Comparison of ENCODE assay signal across 17 cellular contexts in the genomic region with DNA sequence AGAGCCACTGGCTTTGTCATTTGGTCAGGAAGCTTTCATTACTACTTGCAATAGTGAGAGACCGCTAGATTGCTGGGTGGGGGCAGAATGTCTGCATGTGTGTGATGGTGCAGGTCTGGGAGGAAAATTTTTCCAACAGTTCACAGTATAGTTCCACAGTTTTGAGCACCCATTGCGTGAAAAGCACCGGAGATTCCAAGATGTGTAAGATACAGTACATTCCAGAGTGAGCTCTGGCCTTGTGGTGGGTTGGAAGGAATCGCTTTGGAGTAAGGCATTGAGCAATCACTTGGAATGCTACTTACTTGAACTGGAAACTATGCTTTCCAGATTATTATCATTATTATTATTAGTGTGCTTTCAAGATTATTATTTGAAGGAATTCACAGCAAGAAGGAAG. TPM values are rescaled to one million over a fixed set of nuclear protein-coding genes. Genes with fewer than 3 reads are reported as not detected.
A peak's percentile ranks its signal among the peaks of the same experiment; 100 is the strongest.
DNase-seq lines count a peak whose midpoint lies in the region; ATAC-seq and TF ChIP-seq lines count a peak whose summit lies in the region.
"Had no signal": no experiment of that assay in that cellular context is flagged by ENCODE, and none has a peak within 500 bp of the region (broad histone marks: within the 10 kb centered on the region; RNA-seq: fewer than 3 reads in every experiment).

No MANE protein-coding gene starts in this region.

- H4K5ac ChIP-seq in IMR-90 (ENCODE audit: low read depth, low read length) = peak overlapping the region; percentile 60; the same call in 1 of the 2 replicates

- BruUV-seq in IMR-90 (replicated peaks; lab: Mats Ljungman, UMichigan) = no TSS peak

- TF ChIP-seq RAD21 in IMR-90 (IDR thresholded peaks at IDR 0.05; ENCODE audit: low read length) = no peak

- H3K36me3 ChIP-seq in IMR-90 (ENCODE audit: control insufficient read depth, insufficient read depth, low read length) = no peaks in the 10 kb centered on the region
- H3K36me3 ChIP-seq: ascending aorta, gastrocnemius medialis, upper lobe of left lung had no signal

- peak overlapping the region; percentile 97 for H2BK120ac ChIP-seq in IMR-90 (ENCODE audit: low read depth, low read length)

- no peak for TF ChIP-seq POLR2A in IMR-90 (IDR thresholded peaks at IDR 0.05; ENCODE audit: low read depth, low read length)

- peak overlapping the region; percentile 96 for H2AK5ac ChIP-seq in IMR-90 (ENCODE audit: low read depth, low read length)

- in situ Hi-C loops in IMR-90 (cut with MboI; ENCODE audit: low sequenced_read_pairs) = no loop called here

- H2AK9ac ChIP-seq in IMR-90 (replicated peaks; ENCODE audit: low read depth, low read length, poor library complexity) = peak overlapping the region; percentile 75

- intact Hi-C loops in IMR-90 (cut with micrococcal nuclease) = no loop called here

- ATAC-seq in IMR-90 (ENCODE audit: low read depth) (peak; percentile 84), HG03025 (IDR thresholded peaks at IDR 0.05; ENCODE audit: low FRiP score, unreplicated experiment) (no peak), HG02759 (IDR thresholded peaks at IDR 0.05; ENCODE audit: unreplicated experiment) (no peak), HG03135 (IDR thresholded peaks at IDR 0.05; ENCODE audit: unreplicated experiment) (no peak)
- ATAC-seq: gastrocnemius medialis, Panc1 had no signal

- peak overlapping the region; percentile 94 for H3K4ac ChIP-seq in IMR-90 (ENCODE audit: low read depth, low read length)

- no peaks in the 10 kb centered on the region for H3K27me3 ChIP-seq in IMR-90 (ENCODE audit: control insufficient read depth, insufficient read depth, low read length)
- H3K27me3 ChIP-seq: ascending aorta, gastrocnemius medialis, upper lobe of left lung had no signal

- dilution Hi-C loops in IMR-90 (cut with HindIII; ENCODE audit: low sequenced_read_pairs, unreplicated experiment) = no loop called here

- CTCF ChIA-PET in IMR-90 (lab: Yijun Ruan, JAX) = no interaction called here

- POLR2A ChIA-PET in IMR-90 (lab: Charles Lee; ENCODE audit: unreplicated experiment) = no interaction called here

- H3K23ac ChIP-seq in IMR-90 (ENCODE audit: low read depth, low read length) = peak overlapping the region; percentile 93

- WGBS in IMR-90 (ENCODE audit: extremely low coverage in 2 of 2, insufficient read length in 1 of 2), 2 experiments = no CpG with 5 or more reads among the region's 4 CpGs

- no peak overlapping the region for H3K4me3 ChIP-seq in IMR-90 (ENCODE audit: insufficient read depth, low read depth, low read length)
- H3K4me3 ChIP-seq: ascending aorta, gastrocnemius medialis, upper lobe of left lung had no signal

- peak overlapping the region; percentile 99 for H2BK5ac ChIP-seq in IMR-90 (ENCODE audit: low read depth, low read length, poor library complexity, severe bottlenecking)

- H3K9ac ChIP-seq in IMR-90 (ENCODE audit: low read depth, low read length) = peak overlapping the region; percentile 51; the same call in 1 of the 2 replicates
- H3K9ac ChIP-seq: KMS-11 had no signal

- H3K14ac ChIP-seq in IMR-90 (replicated peaks; ENCODE audit: low read depth, low read length) = peak overlapping the region; percentile 92

- H3K9me3 ChIP-seq in IMR-90 (ENCODE audit: control insufficient read depth, insufficient read depth, low read length) = no peaks in the 10 kb centered on the region
- H3K9me3 ChIP-seq: ascending aorta, gastrocnemius medialis, upper lobe of left lung had no signal

- H3K27ac ChIP-seq in IMR-90 (ENCODE audit: insufficient read depth, low read length) = peak overlapping the region; percentile 81
- H3K27ac ChIP-seq: ascending aorta, C4-2B, gastrocnemius medialis, KMS-11, upper lobe of left lung had no signal

- H4K20me1 ChIP-seq in IMR-90 (ENCODE audit: insufficient read depth, low read length) = no peaks in the 10 kb centered on the region

- H4K91ac ChIP-seq in IMR-90 (ENCODE audit: insufficient read depth, low read depth, low read length) = peak overlapping the region; percentile 88

- peak overlapping the region; percentile 57 to 96; a peak in 2 of 4 replicates for H4K8ac ChIP-seq in IMR-90 (ENCODE audit: low read depth in 2 of 2, low read length in 2 of 2)

- DNase-seq in AG20443 (ENCODE audit: low spot score) (peak; percentile 69), IMR-90 (peak; percentile 89), dedifferentiated amniotic fluid mesenchymal stem cell (ENCODE audit: extremely low spot score) (peak; percentile 85), non-pigmented ciliary epithelial cell (ENCODE audit: low read depth) (peak; percentile 92), NCI-H82 (lab: John Stamatoyannopoulos, UW) (no peak)
- DNase-seq: activated CD4-positive, alpha-beta T cell treated with anti-CD3 and anti-CD28 coated beads for 48 hours; gastrocnemius medialis; NCI-H1436 treated with DMSO at 0.1 percent for 48 hours; stimulated activated CD4-positive, alpha-beta T cell treated with anti-CD3 and anti-CD28 coated beads, Interleukin-2, amount 100 ng/mL, for 48 hours; upper lobe of left lung had no signal

- peak overlapping the region; percentile 97 for H2BK20ac ChIP-seq in IMR-90 (ENCODE audit: low read depth, low read length)

- H3K4me2 ChIP-seq in IMR-90 (ENCODE audit: low read depth, low read length) = peak overlapping the region; percentile 51
- H3K4me2 ChIP-seq: KMS-11 had no signal

- peaks cover 6% of the 10 kb centered on the region for H3K9me1 ChIP-seq in IMR-90 (ENCODE audit: insufficient read depth, low read length)

- H3K56ac ChIP-seq in IMR-90 (ENCODE audit: extremely low read depth, insufficient read depth, low read length) = peak overlapping the region; percentile 84

- H2BK15ac ChIP-seq in IMR-90 (ENCODE audit: low read depth, low read length) = peak overlapping the region; percentile 83; the same call in 2 of the 3 replicates

- peak overlapping the region; percentile 84; the same call in 1 of the 2 replicates for H3K18ac ChIP-seq in IMR-90 (ENCODE audit: low read depth, low read length)

- peaks cover 8 to 42% of the 10 kb centered on the region in 2 experiments for H3K79me1 ChIP-seq in IMR-90 (ENCODE audit: low read depth in 1 of 2, low read length in 2 of 2)

- peaks cover 15% of the 10 kb centered on the region for H3K4me1 ChIP-seq in IMR-90 (ENCODE audit: control insufficient read depth, insufficient read depth, low read length)
- H3K4me1 ChIP-seq: gastrocnemius medialis, upper lobe of left lung had no signal

- peak overlapping the region; percentile 73 for H2AFZ ChIP-seq in IMR-90 (replicated peaks; ENCODE audit: low read length, poor library complexity)

- no peak for TF ChIP-seq CTCF in IMR-90 (conservative IDR thresholded peaks at IDR 0.05; ENCODE audit: low read depth, low read length)

TF ChIP-seq in IMR-90, 13 proteins besides CTCF, POLR2A, EP300 and RAD21:
- TF ChIP-seq MXI1 (IDR thresholded peaks at IDR 0.05; ENCODE audit: borderline replicate concordance, low read depth, low read length) (no peak), MAFK (IDR thresholded peaks at IDR 0.05; ENCODE audit: low read depth, low read length) (no peak), NFE2L2 (IDR thresholded peaks at IDR 0.05; ENCODE audit: low read depth, low read length) (no peak), FOS (IDR thresholded peaks at IDR 0.05; ENCODE audit: low read depth, low read length) (no peak), CEBPB (IDR thresholded peaks at IDR 0.05; ENCODE audit: low read depth, low read length) (peak; percentile 98), MAZ (IDR thresholded peaks at IDR 0.05; ENCODE audit: borderline replicate concordance, low read depth, low read length) (0 out of 2 replicates have a peak, but pooled peaks have one; percentile 6), CHD1 (IDR thresholded peaks at IDR 0.05; ENCODE audit: low read depth, low read length) (no peak), RCOR1 (IDR thresholded peaks at IDR 0.05; ENCODE audit: insufficient replicate concordance, low read length) (no peak), BHLHE40 (IDR thresholded peaks at IDR 0.05; ENCODE audit: low read depth, low read length) (no peak), SMC3 (IDR thresholded peaks at IDR 0.05; ENCODE audit: low read depth, low read length) (no peak), RFX5 (IDR thresholded peaks at IDR 0.05; ENCODE audit: low read depth, low read length) (no peak)
- TF ChIP-seq, protein P1, sequence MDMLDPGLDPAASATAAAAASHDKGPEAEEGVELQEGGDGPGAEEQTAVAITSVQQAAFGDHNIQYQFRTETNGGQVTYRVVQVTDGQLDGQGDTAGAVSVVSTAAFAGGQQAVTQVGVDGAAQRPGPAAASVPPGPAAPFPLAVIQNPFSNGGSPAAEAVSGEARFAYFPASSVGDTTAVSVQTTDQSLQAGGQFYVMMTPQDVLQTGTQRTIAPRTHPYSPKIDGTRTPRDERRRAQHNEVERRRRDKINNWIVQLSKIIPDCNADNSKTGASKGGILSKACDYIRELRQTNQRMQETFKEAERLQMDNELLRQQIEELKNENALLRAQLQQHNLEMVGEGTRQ (IDR thresholded peaks at IDR 0.05; ENCODE audit: low read depth, low read length) = no peak
- TF ChIP-seq, protein P2, sequence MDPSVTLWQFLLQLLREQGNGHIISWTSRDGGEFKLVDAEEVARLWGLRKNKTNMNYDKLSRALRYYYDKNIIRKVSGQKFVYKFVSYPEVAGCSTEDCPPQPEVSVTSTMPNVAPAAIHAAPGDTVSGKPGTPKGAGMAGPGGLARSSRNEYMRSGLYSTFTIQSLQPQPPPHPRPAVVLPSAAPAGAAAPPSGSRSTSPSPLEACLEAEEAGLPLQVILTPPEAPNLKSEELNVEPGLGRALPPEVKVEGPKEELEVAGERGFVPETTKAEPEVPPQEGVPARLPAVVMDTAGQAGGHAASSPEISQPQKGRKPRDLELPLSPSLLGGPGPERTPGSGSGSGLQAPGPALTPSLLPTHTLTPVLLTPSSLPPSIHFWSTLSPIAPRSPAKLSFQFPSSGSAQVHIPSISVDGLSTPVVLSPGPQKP (IDR thresholded peaks at IDR 0.05; ENCODE audit: borderline replicate concordance, low read depth, low read length) = no peak

RNA-seq across cellular contexts. Expression of a gene that starts 47.6 kb away (rescaled TPM):
- 620 and 682 TPM in 2 replicates for total RNA-seq in IMR-90 (2012; rRNA removed)
- polyA plus RNA-seq in IMR-90 (2012; rRNA removed) = 243 and 244 TPM in 2 replicates
- 129 and 270 TPM in 2 replicates for polyA plus RNA-seq in IMR-90 (2012; cell fraction: cytosol; rRNA removed)
- polyA plus RNA-seq in IMR-90 (2012; cell fraction: nucleus; rRNA removed; ENCODE audit: low replicate concordance) = 287 and 382 TPM in 2 replicates
